In the genomic region with DNA sequence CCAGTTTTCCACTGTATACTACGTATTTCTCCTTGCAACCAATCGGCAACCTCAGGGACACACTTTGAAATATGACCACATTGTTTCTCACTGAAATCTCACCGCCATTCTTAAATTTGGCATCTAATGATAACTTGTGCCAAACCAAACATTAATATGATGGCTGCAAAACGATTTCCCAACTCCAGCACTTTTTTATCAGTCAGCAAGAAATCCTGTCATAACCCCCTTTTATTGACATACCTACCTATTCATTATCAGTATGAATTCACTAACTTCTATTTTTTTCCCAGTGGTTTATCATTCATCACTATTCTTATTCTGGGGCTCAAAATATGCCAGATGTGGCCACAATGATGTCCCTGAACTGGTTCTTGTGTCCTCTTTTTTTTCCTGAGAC, we compare ENCODE assay signal across 2 cellular contexts.
TF ChIP-seq lines count a peak whose summit lies in the region.

No MANE protein-coding gene starts in this region.

TF ChIP-seq in K562, 482 proteins besides CTCF, POLR2A, EP300 and RAD21:
- TF ChIP-seq ZNF644 (tag; IDR thresholded peaks at IDR 0.05; ENCODE audit: low read depth) (no peak), ZNF316 (IDR thresholded peaks at IDR 0.05) (0 out of 2 replicates have a peak, but pooled peaks have one; percentile 11)

TF ChIP-seq in HepG2, 621 proteins besides CTCF, POLR2A, EP300 and RAD21:
- TF ChIP-seq MTF2 (CRISPR knock-in tag; IDR thresholded peaks at IDR 0.05; ENCODE audit: borderline replicate concordance) (0 out of 2 replicates have a peak, but pooled peaks have one; percentile 34), SAFB2 (CRISPR knock-in tag; IDR thresholded peaks at IDR 0.05; ENCODE audit: borderline replicate concordance, low read depth) (no peak)
TF ChIP-seq in HepG2: peak in this region for 1.
